In the genomic region with DNA sequence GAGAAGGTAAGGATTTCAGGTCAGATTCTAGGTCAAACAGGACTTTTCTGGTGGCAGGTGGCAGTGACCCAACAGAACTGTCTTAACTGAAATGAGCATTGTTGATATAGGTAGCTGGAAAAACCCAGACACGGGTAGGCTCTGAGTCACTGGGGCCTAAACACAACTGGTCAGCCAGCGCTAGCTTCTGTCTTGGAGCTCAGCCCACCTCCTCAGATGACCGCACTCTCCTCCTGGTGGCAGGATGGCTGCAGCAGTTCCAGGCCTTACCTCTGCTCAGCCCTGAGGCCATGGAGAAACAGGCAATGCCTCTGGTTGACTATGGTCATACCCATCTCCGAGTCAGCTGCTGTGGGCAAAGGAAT, we compare ENCODE assay signal across 16 cellular contexts.
DNase-seq lines count a peak whose midpoint lies in the region; ATAC-seq, FAIRE-seq and TF ChIP-seq lines count a peak whose summit lies in the region.
"Had no signal": no experiment of that assay in that cellular context is flagged by ENCODE, and none has a peak within 500 bp of the region (broad histone marks: within the 10 kb centered on the region; RNA-seq: fewer than 3 reads in every experiment).

No MANE protein-coding gene starts in this region.

- in situ Hi-C loops in GM23248 (cut with MboI) (no loop called here), HAP-1 (cut with MboI; ENCODE audit: low sequenced_read_pairs) (no loop called here), transverse colon (cut with MboI; ENCODE audit: low pct_ligation_motif_present in 1 of 4, low pct_unique_long_range_greater_than_20kb in 1 of 4, low sequenced_read_pairs in 3 of 4) (no loop called here)

- TF ChIP-seq EP300 in transverse colon (IDR thresholded peaks at IDR 0.05; ENCODE audit: low read depth): no peak

- 0 out of 3 replicates have a peak, but pooled peaks have one; percentile 8 for ATAC-seq in RWPE2 (ENCODE audit: low read depth)
- ATAC-seq in GM21360 (IDR thresholded peaks at IDR 0.05; ENCODE audit: unreplicated experiment): no peak

- TF ChIP-seq POLR2A in endothelial cell of umbilical vein (IDR thresholded peaks at IDR 0.05; ENCODE audit: low read depth, low read length): no peak
- no peak for TF ChIP-seq POLR2A in transverse colon (IDR thresholded peaks at IDR 0.05)

- 0 out of 2 replicates have a peak, but pooled peaks cover 4% of the 10 kb centered on the region for H3K27me3 ChIP-seq in GM23248 (replicated peaks; ENCODE audit: insufficient read depth)
- H3K27me3 ChIP-seq in RWPE2 (ENCODE audit: insufficient read depth, poor library complexity, severe bottlenecking): no peaks in the 10 kb centered on the region
- no peaks in the 10 kb centered on the region for H3K27me3 ChIP-seq in endothelial cell of umbilical vein (ENCODE audit: control insufficient read depth in 2 of 2, insufficient read depth in 2 of 2, low read length in 2 of 2)
- H3K27me3 ChIP-seq in osteoblast (ENCODE audit: insufficient read depth, low read length): peaks cover 3% of the 10 kb centered on the region
- no peaks in the 10 kb centered on the region for H3K27me3 ChIP-seq in HAP-1 (ENCODE audit: low read depth)
- peaks cover 50% of the 10 kb centered on the region for H3K27me3 ChIP-seq in transverse colon

- H3K9me2 ChIP-seq in GM23248 (ENCODE audit: insufficient read depth): no peaks in the 10 kb centered on the region

- no peaks in the 10 kb centered on the region for H4K20me1 ChIP-seq in GM23248 (ENCODE audit: insufficient read depth)
- no peaks in the 10 kb centered on the region for H4K20me1 ChIP-seq in endothelial cell of umbilical vein (replicated peaks; ENCODE audit: control insufficient read depth, extremely low read depth, insufficient read depth, low read length)
- H4K20me1 ChIP-seq in osteoblast (ENCODE audit: insufficient read depth, low read length): no peaks in the 10 kb centered on the region

- intact Hi-C loops in endothelial cell of umbilical vein (cut with micrococcal nuclease): loop anchor here (2.0 kb wide), 1 partner anchor 63 kb away; no protein-coding TSS in a partner anchor
- intact Hi-C loops in transverse colon (cut with DNase I; ENCODE audit: low total_unique reads): no loop called here

- BruUV-seq in endothelial cell of umbilical vein (replicated peaks; lab: Mats Ljungman, UMichigan): no TSS peak

- peak; percentile 50 for DNase-seq in GM23248
- no peak for DNase-seq in RWPE2 (ENCODE audit: low spot score)
- DNase-seq in endothelial cell of umbilical vein (ENCODE audit: low read depth, low spot score): peak; percentile 92
- DNase-seq in osteoblast (ENCODE audit: insufficient read length, low spot score, missing footprints): peak; percentile 96
- DNase-seq in HAP-1 (ENCODE audit: low spot score in 2 of 2): no peak
- no peak for DNase-seq in transverse colon
- DNase-seq in activated T-cell treated with anti-CD3 and anti-CD28 coated beads for 4 hours: no peak
- DNase-seq: activated CD4-positive, alpha-beta T cell treated with anti-CD3 and anti-CD28 coated beads for 4 hours; activated T-cell treated with anti-CD3 and anti-CD28 coated beads, Interleukin-2, amount 50 U/mL, for 48 hours; erythroblast; Kasumi-1; NCI-H2171; stimulated activated CD4-positive, alpha-beta T cell treated with anti-CD3 and anti-CD28 coated beads, Interleukin-4, amount 100 ng/mL, for 24 hours; T-helper 1 cell had no signal

- H3K4me3 ChIP-seq in GM23248 (no peak overlapping the region), RWPE2 (ENCODE audit: severe bottlenecking) (no peak overlapping the region), endothelial cell of umbilical vein (replicated peaks in 1 of 3; ENCODE audit: insufficient read depth in 1 of 3, low read depth in 1 of 3, low read length in 3 of 3) (no peak overlapping the region), osteoblast (ENCODE audit: insufficient read depth, low read length) (no peak overlapping the region), HAP-1 (no peak overlapping the region), transverse colon (no peak overlapping the region)

- no peaks in the 10 kb centered on the region for H3K79me2 ChIP-seq in GM23248 (ENCODE audit: insufficient read depth)
- no peaks in the 10 kb centered on the region for H3K79me2 ChIP-seq in endothelial cell of umbilical vein (ENCODE audit: control insufficient read depth, insufficient read depth, low read length)
- no peaks in the 10 kb centered on the region for H3K79me2 ChIP-seq in osteoblast (ENCODE audit: insufficient read depth, low read length)

- CTCF ChIA-PET in endothelial cell of umbilical vein (lab: Charles Lee): interaction anchor here (0.6 to 2.5 kb wide), 22 partner anchors 8 to 127 kb away, joined by 3 to 18 read pairs (median 4); a partner anchor contains a TSS

- H3K4me2 ChIP-seq in GM23248 (ENCODE audit: unreplicated experiment) (no peak overlapping the region), endothelial cell of umbilical vein (ENCODE audit: insufficient read depth, low read length) (peak overlapping the region; percentile 8), osteoblast (ENCODE audit: insufficient read depth, low read length) (no peak overlapping the region)

- no peaks in the 10 kb centered on the region for H3K36me3 ChIP-seq in GM23248 (ENCODE audit: low read depth)
- H3K36me3 ChIP-seq in RWPE2 (ENCODE audit: low read depth): no peaks in the 10 kb centered on the region
- no peaks in the 10 kb centered on the region for H3K36me3 ChIP-seq in endothelial cell of umbilical vein (ENCODE audit: control insufficient read depth in 2 of 2, extremely low read depth in 1 of 2, insufficient read depth in 2 of 2, low read length in 2 of 2)
- H3K36me3 ChIP-seq in osteoblast (ENCODE audit: insufficient read depth, low read length): no peaks in the 10 kb centered on the region
- no peaks in the 10 kb centered on the region for H3K36me3 ChIP-seq in HAP-1 (replicated peaks)
- no peaks in the 10 kb centered on the region for H3K36me3 ChIP-seq in transverse colon

- FAIRE-seq in endothelial cell of umbilical vein (lab: Jason Lieb, UNC): peak; percentile 98

- TF ChIP-seq CTCF in RWPE2 (IDR thresholded peaks at IDR 0.05; ENCODE audit: poor library complexity, severe bottlenecking): no peak
- TF ChIP-seq CTCF in endothelial cell of umbilical vein (IDR thresholded peaks at IDR 0.05; ENCODE audit: extremely low read depth in 1 of 2, insufficient read depth in 1 of 2, low read depth in 1 of 2, low read length in 2 of 2): peak; percentile 49 to 50
- peak; percentile 28 for TF ChIP-seq CTCF in osteoblast (IDR thresholded peaks at IDR 0.05; ENCODE audit: extremely low read depth, low read depth, low read length)
- TF ChIP-seq CTCF in transverse colon (IDR thresholded peaks at IDR 0.05): no peak

- dilution Hi-C loops in endothelial cell of umbilical vein (cut with MboI; ENCODE audit: extremely low pct_ligation_motif_present, low sequenced_read_pairs): no loop called here

- POLR2A ChIA-PET in endothelial cell of umbilical vein (lab: Charles Lee): interaction anchor here (0.7 kb wide), 1 partner anchor 199 kb away, joined by 4 read pairs; no protein-coding TSS in a partner anchor

- H3K9me1 ChIP-seq in endothelial cell of umbilical vein (replicated peaks; ENCODE audit: control insufficient read depth, extremely low read depth, insufficient read depth, low read length): no peaks in the 10 kb centered on the region

- H3K9ac ChIP-seq in GM23248 (no peak overlapping the region), endothelial cell of umbilical vein (replicated peaks; ENCODE audit: extremely low read depth, insufficient read depth, low read length) (no peak overlapping the region)

- H3F3A ChIP-seq in GM23248 (ENCODE audit: insufficient read depth): no peaks in the 10 kb centered on the region

- H3K27ac ChIP-seq in GM23248: no peak overlapping the region
- H3K27ac ChIP-seq in RWPE2 (ENCODE audit: poor library complexity, severe bottlenecking): no peak overlapping the region
- peak overlapping the region; percentile 75 for H3K27ac ChIP-seq in endothelial cell of umbilical vein (ENCODE audit: insufficient read depth, low read depth, low read length)
- H3K27ac ChIP-seq in osteoblast (ENCODE audit: low read depth, low read length): no peak overlapping the region
- H3K27ac ChIP-seq in transverse colon: no peak overlapping the region
- H3K27ac ChIP-seq: C4-2B had no signal

- H2AFZ ChIP-seq in GM23248 (no peak overlapping the region), endothelial cell of umbilical vein (ENCODE audit: low read depth, low read length) (no peak overlapping the region), osteoblast (ENCODE audit: low read length) (no peak overlapping the region)

- H3K4me1 ChIP-seq in GM23248 (ENCODE audit: insufficient read depth) (peaks cover 7% of the 10 kb centered on the region), RWPE2 (ENCODE audit: insufficient read depth, poor library complexity, severe bottlenecking) (peaks cover 5% of the 10 kb centered on the region), endothelial cell of umbilical vein (ENCODE audit: control insufficient read depth, extremely low read depth, insufficient read depth, low read length) (peaks cover 44% of the 10 kb centered on the region), osteoblast (ENCODE audit: insufficient read depth, low read length) (peaks cover 11% of the 10 kb centered on the region), HAP-1 (no peaks in the 10 kb centered on the region), transverse colon (peaks cover 0 to 2% (median 0%) of the 10 kb centered on the region in 4 donors)

- 88 to 93% methylated on average over 4 of the region's 4 CpGs for WGBS in GM23248 (ENCODE audit: low coverage in 1 of 2, low lambda C conversion rate in 2 of 2, missing lambda C conversion rate in 2 of 2), 2 experiments
- 78 to 80% methylated on average over 1 to 4 of the region's 4 CpGs for WGBS in transverse colon (ENCODE audit: low coverage in 1 of 2), 2 donors

- H3K9me3 ChIP-seq in GM23248 (ENCODE audit: low read depth) (no peaks in the 10 kb centered on the region), RWPE2 (ENCODE audit: severe bottlenecking) (no peaks in the 10 kb centered on the region), endothelial cell of umbilical vein (replicated peaks; ENCODE audit: control insufficient read depth, insufficient read depth, low read length) (no peaks in the 10 kb centered on the region), osteoblast (ENCODE audit: low read depth, low read length) (no peaks in the 10 kb centered on the region), HAP-1 (no peaks in the 10 kb centered on the region), transverse colon (no peaks in the 10 kb centered on the region)

TF ChIP-seq in endothelial cell of umbilical vein, 7 proteins besides CTCF, POLR2A, EP300 and RAD21:
- TF ChIP-seq FOS (IDR thresholded peaks at IDR 0.05; ENCODE audit: borderline replicate concordance, insufficient read depth, low read length) (peak; percentile 35), EZH2 (IDR thresholded peaks at IDR 0.05; ENCODE audit: borderline replicate concordance, low read depth, low read length, severe bottlenecking) (no peak), POLR2AphosphoS5 (IDR thresholded peaks at IDR 0.05; ENCODE audit: insufficient read depth, low read depth, low read length) (peak; percentile 35)
TF ChIP-seq in endothelial cell of umbilical vein: peak in this region for 2.

Comparison
In these comparisons a context has a peak if more than half of its experiments do, and no peak if none do; other contexts are left out.
1. DNase-seq: peak in GM23248 (single experiment), endothelial cell of umbilical vein (single experiment) and osteoblast (single experiment); none in RWPE2 (single experiment), HAP-1 (0 of 2), transverse colon (single experiment) and activated T-cell treated with anti-CD3 and anti-CD28 coated beads for 4 hours (single experiment).
2. CTCF ChIP-seq: peak in endothelial cell of umbilical vein (2 of 2) and osteoblast (single experiment); none in RWPE2 (single experiment) and transverse colon (0 of 5).